Comparison of ENCODE assay signal across 3 cellular contexts in genomic region chr6:26330835-26331808, GRCh38.
A peak's percentile ranks its signal among the peaks of the same experiment; 100 is the strongest.
TF ChIP-seq lines count a peak whose summit lies in the region.

No MANE protein-coding gene starts in this region.

TF ChIP-seq in IMR-90, 13 proteins besides CTCF, POLR2A, EP300 and RAD21:
- TF ChIP-seq SMC3 (IDR thresholded peaks at IDR 0.05; ENCODE audit: low read depth, low read length): no peak
- TF ChIP-seq ELK1 (IDR thresholded peaks at IDR 0.05; ENCODE audit: borderline replicate concordance, low read depth, low read length): no peak
- no peak for TF ChIP-seq MAZ (IDR thresholded peaks at IDR 0.05; ENCODE audit: borderline replicate concordance, low read depth, low read length)
- TF ChIP-seq MXI1 (IDR thresholded peaks at IDR 0.05; ENCODE audit: borderline replicate concordance, low read depth, low read length): no peak
- TF ChIP-seq CHD1 (IDR thresholded peaks at IDR 0.05; ENCODE audit: low read depth, low read length): no peak
- TF ChIP-seq RCOR1 (IDR thresholded peaks at IDR 0.05; ENCODE audit: insufficient replicate concordance, low read length): no peak
- no peak for TF ChIP-seq USF2 (IDR thresholded peaks at IDR 0.05; ENCODE audit: low read depth, low read length)
- TF ChIP-seq FOS (IDR thresholded peaks at IDR 0.05; ENCODE audit: low read depth, low read length): peak; percentile 15; the same call in 1 of the 2 replicates
- peak; percentile 39; the same call in 1 of the 2 replicates for TF ChIP-seq CEBPB (IDR thresholded peaks at IDR 0.05; ENCODE audit: low read depth, low read length)
- no peak for TF ChIP-seq BHLHE40 (IDR thresholded peaks at IDR 0.05; ENCODE audit: low read depth, low read length)
- no peak for TF ChIP-seq MAFK (IDR thresholded peaks at IDR 0.05; ENCODE audit: low read depth, low read length)

TF ChIP-seq in SK-N-SH, 30 proteins besides CTCF, POLR2A, EP300 and RAD21:
- no peak for TF ChIP-seq SIN3A (IDR thresholded peaks at IDR 0.05; ENCODE audit: borderline replicate concordance, low read depth, low read length)
- TF ChIP-seq FOSL2 (IDR thresholded peaks at IDR 0.05; ENCODE audit: borderline replicate concordance, low read depth): peak; percentile 38; the same call in 1 of the 2 replicates
- 0 out of 2 replicates have a peak, but pooled peaks have one; percentile 19 for TF ChIP-seq MAX (IDR thresholded peaks at IDR 0.05; ENCODE audit: low read depth)
- TF ChIP-seq, protein P1, sequence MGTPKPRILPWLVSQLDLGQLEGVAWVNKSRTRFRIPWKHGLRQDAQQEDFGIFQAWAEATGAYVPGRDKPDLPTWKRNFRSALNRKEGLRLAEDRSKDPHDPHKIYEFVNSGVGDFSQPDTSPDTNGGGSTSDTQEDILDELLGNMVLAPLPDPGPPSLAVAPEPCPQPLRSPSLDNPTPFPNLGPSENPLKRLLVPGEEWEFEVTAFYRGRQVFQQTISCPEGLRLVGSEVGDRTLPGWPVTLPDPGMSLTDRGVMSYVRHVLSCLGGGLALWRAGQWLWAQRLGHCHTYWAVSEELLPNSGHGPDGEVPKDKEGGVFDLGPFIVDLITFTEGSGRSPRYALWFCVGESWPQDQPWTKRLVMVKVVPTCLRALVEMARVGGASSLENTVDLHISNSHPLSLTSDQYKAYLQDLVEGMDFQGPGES (IDR thresholded peaks at IDR 0.05; ENCODE audit: low read depth, low read length): no peak
- TF ChIP-seq TEAD4 (IDR thresholded peaks at IDR 0.05; ENCODE audit: borderline replicate concordance, insufficient read depth): peak; percentile 80
- 0 out of 2 replicates have a peak, but pooled peaks have one; percentile 45 for TF ChIP-seq RCOR1 (IDR thresholded peaks at IDR 0.05; ENCODE audit: low read length)
- TF ChIP-seq MXI1 (IDR thresholded peaks at IDR 0.05; ENCODE audit: low read depth, low read length): no peak
- TF ChIP-seq YY1 (IDR thresholded peaks at IDR 0.05; ENCODE audit: low read depth): peak; percentile 22; the same call in 1 of the 2 replicates
- TF ChIP-seq JUND (IDR thresholded peaks at IDR 0.05): no peak
- 0 out of 2 replicates have a peak, but pooled peaks have one; percentile 19 for TF ChIP-seq RFX5 (IDR thresholded peaks at IDR 0.05; ENCODE audit: low read length)
- TF ChIP-seq, protein P2, sequence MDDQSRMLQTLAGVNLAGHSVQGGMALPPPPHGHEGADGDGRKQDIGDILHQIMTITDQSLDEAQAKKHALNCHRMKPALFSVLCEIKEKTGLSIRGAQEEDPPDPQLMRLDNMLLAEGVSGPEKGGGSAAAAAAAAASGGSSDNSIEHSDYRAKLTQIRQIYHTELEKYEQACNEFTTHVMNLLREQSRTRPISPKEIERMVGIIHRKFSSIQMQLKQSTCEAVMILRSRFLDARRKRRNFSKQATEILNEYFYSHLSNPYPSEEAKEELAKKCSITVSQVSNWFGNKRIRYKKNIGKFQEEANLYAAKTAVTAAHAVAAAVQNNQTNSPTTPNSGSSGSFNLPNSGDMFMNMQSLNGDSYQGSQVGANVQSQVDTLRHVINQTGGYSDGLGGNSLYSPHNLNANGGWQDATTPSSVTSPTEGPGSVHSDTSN (IDR thresholded peaks at IDR 0.05): peak; percentile 62
- peak; percentile 36; the same call in 1 of the 2 replicates for TF ChIP-seq ELF1 (IDR thresholded peaks at IDR 0.05)
- TF ChIP-seq FOXM1 (IDR thresholded peaks at IDR 0.05; ENCODE audit: low read depth): no peak
TF ChIP-seq in SK-N-SH: peak in this region for 8.

TF ChIP-seq in K562, 482 proteins besides CTCF, POLR2A, EP300 and RAD21 (continues in another document):
- 0 out of 2 replicates have a peak, but pooled peaks have one; percentile 23 for TF ChIP-seq TRIM28 (IDR thresholded peaks at IDR 0.05)
- TF ChIP-seq HMBOX1 (IDR thresholded peaks at IDR 0.05): peak; percentile 82; the same call in 1 of the 2 replicates
- peak; percentile 34 for TF ChIP-seq SMAD1 (IDR thresholded peaks at IDR 0.05; ENCODE audit: low read depth, low read length, partially characterized antibody)
- TF ChIP-seq ILK (tag; IDR thresholded peaks at IDR 0.05; ENCODE audit: borderline replicate concordance, low read depth): 0 out of 2 replicates have a peak, but pooled peaks have one; percentile 30
- no peak for TF ChIP-seq XRCC4 (IDR thresholded peaks at IDR 0.05; ENCODE audit: extremely low read depth, insufficient read depth, insufficient read length)
- 0 out of 2 replicates have a peak, but pooled peaks have one; percentile 39 for TF ChIP-seq HLTF (IDR thresholded peaks at IDR 0.05)
- TF ChIP-seq KLF16 (IDR thresholded peaks at IDR 0.05): peak; percentile 79
- no peak for TF ChIP-seq RERE (CRISPR knock-in tag; IDR thresholded peaks at IDR 0.05; ENCODE audit: borderline replicate concordance)
- TF ChIP-seq ZNF717 (CRISPR knock-in tag; IDR thresholded peaks at IDR 0.05): no peak
- TF ChIP-seq, protein P3, sequence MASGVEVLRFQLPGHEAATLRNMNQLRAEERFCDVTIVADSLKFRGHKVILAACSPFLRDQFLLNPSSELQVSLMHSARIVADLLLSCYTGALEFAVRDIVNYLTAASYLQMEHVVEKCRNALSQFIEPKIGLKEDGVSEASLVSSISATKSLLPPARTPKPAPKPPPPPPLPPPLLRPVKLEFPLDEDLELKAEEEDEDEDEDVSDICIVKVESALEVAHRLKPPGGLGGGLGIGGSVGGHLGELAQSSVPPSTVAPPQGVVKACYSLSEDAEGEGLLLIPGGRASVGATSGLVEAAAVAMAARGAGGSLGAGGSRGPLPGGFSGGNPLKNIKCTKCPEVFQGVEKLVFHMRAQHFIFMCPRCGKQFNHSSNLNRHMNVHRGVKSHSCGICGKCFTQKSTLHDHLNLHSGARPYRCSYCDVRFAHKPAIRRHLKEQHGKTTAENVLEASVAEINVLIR (CRISPR knock-in tag; IDR thresholded peaks at IDR 0.05): no peak
- TF ChIP-seq, protein P4, sequence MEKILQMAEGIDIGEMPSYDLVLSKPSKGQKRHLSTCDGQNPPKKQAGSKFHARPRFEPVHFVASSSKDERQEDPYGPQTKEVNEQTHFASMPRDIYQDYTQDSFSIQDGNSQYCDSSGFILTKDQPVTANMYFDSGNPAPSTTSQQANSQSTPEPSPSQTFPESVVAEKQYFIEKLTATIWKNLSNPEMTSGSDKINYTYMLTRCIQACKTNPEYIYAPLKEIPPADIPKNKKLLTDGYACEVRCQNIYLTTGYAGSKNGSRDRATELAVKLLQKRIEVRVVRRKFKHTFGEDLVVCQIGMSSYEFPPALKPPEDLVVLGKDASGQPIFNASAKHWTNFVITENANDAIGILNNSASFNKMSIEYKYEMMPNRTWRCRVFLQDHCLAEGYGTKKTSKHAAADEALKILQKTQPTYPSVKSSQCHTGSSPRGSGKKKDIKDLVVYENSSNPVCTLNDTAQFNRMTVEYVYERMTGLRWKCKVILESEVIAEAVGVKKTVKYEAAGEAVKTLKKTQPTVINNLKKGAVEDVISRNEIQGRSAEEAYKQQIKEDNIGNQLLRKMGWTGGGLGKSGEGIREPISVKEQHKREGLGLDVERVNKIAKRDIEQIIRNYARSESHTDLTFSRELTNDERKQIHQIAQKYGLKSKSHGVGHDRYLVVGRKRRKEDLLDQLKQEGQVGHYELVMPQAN (IDR thresholded peaks at IDR 0.05; ENCODE audit: borderline replicate concordance): peak; percentile 41; the same call in 1 of the 2 replicates
- TF ChIP-seq KDM4B (IDR thresholded peaks at IDR 0.05; ENCODE audit: borderline replicate concordance in 2 of 2, low read depth in 1 of 2): no peak; a peak in 1 of 4 replicates
- TF ChIP-seq SMARCC2 (IDR thresholded peaks at IDR 0.05; ENCODE audit: low read depth): no peak; the same call in 1 of the 2 replicates
- no peak for TF ChIP-seq NFE2L1 (tag; IDR thresholded peaks at IDR 0.05; ENCODE audit: borderline replicate concordance, low read depth)
- peak; percentile 24; the same call in 1 of the 2 replicates for TF ChIP-seq PHF8 (IDR thresholded peaks at IDR 0.05; ENCODE audit: borderline replicate concordance, low read length)
- TF ChIP-seq U2AF1 (optimal IDR thresholded peaks at IDR 0.05; ENCODE audit: low read depth, low read length): no peak
- TF ChIP-seq CREB1 (IDR thresholded peaks at IDR 0.05): no peak; the same call in 1 of the 2 replicates
- no peak; the same call in 1 of the 2 replicates for TF ChIP-seq CREB1 (CRISPR knock-in tag; IDR thresholded peaks at IDR 0.05)
- no peak; a peak in 2 of 4 replicates for TF ChIP-seq ARNT (IDR thresholded peaks at IDR 0.05)
- TF ChIP-seq POLR2AphosphoS5 (IDR thresholded peaks at IDR 0.05; ENCODE audit: control insufficient read depth, insufficient read depth, low read depth, low read length): no peak
- no peak for TF ChIP-seq ZNF586 (CRISPR knock-in tag; conservative IDR thresholded peaks at IDR 0.05)
- no peak for TF ChIP-seq SRF (CRISPR knock-in tag; IDR thresholded peaks at IDR 0.05)
- no peak for TF ChIP-seq KHSRP (IDR thresholded peaks at IDR 0.05)
- TF ChIP-seq BRCA1 (IDR thresholded peaks at IDR 0.05): no peak
- TF ChIP-seq BRCA1 (CRISPR knock-in tag; IDR thresholded peaks at IDR 0.05): no peak
- 0 out of 2 replicates have a peak, but pooled peaks have one; percentile 67 for TF ChIP-seq NR2F6 (CRISPR knock-in tag; IDR thresholded peaks at IDR 0.05)
- peak; percentile 31 for TF ChIP-seq MYC (IDR thresholded peaks at IDR 0.05; ENCODE audit: low read depth, low read length)
- 0 out of 2 replicates have a peak, but pooled peaks have one; percentile 25 for TF ChIP-seq MYC (CRISPR knock-in tag; IDR thresholded peaks at IDR 0.05; ENCODE audit: borderline replicate concordance, low read depth)
- no peak for TF ChIP-seq NR2C2 (CRISPR knock-in tag; IDR thresholded peaks at IDR 0.05)
- TF ChIP-seq NR2C2 (tag; IDR thresholded peaks at IDR 0.05): peak; percentile 64; the same call in 1 of the 2 replicates
- peak; percentile 31; the same call in 1 of the 2 replicates for TF ChIP-seq CBFA2T2 (conservative IDR thresholded peaks at IDR 0.05)
- TF ChIP-seq PCBP2 (IDR thresholded peaks at IDR 0.05; ENCODE audit: low read depth, low read length, poor library complexity, severe bottlenecking): no peak
- peak; percentile 6 for TF ChIP-seq TAF9B (IDR thresholded peaks at IDR 0.05; ENCODE audit: partially characterized antibody)
- TF ChIP-seq TCF3 (CRISPR knock-in tag; IDR thresholded peaks at IDR 0.05): peak; percentile 50
- TF ChIP-seq PKNOX1 (IDR thresholded peaks at IDR 0.05): peak; percentile 56
- no peak for TF ChIP-seq PPARD (CRISPR knock-in tag; IDR thresholded peaks at IDR 0.05)
- TF ChIP-seq E4F1 (CRISPR knock-in tag; IDR thresholded peaks at IDR 0.05; ENCODE audit: borderline replicate concordance): no peak
